3 cellular contexts compared by ENCODE assay signal in the genomic region with DNA sequence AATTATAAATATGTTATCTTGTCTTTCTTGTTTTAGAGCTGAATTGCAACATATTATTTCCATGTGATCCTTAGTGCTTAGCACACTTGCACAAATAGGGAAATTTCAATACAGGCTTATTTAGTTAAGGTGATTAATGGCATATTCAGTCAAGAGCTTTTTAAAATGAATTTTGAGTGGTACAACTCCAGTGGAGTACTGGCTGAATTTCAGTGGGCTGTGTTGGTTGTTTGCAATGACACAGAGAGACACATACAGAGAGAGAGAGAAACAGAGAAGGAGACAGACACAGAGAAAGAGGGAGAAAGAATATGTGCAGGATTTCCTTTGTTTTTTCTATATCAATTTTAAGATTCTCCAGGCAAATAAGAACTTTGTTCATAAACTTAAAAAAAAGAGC.
"Had no signal": no experiment of that assay in that cellular context is flagged by ENCODE, and none has a peak within 500 bp of the region (broad histone marks: within the 10 kb centered on the region; RNA-seq: fewer than 3 reads in every experiment).

No MANE protein-coding gene starts in this region.

- ATAC-seq: GM12878 had no signal

- DNase-seq: GDM1, GF-D8 had no signal

- H3K4me3 ChIP-seq: GM12878 had no signal
